21 cellular contexts compared by ENCODE assay signal in genomic region chr6:166935353-166935752, GRCh38. TPM values are rescaled to one million over a fixed set of nuclear protein-coding genes. Genes with fewer than 3 reads are reported as not detected.
DNase-seq lines count a peak whose midpoint lies in the region; ATAC-seq and TF ChIP-seq lines count a peak whose summit lies in the region.
"Had no signal": no experiment of that assay in that cellular context is flagged by ENCODE, and none has a peak within 500 bp of the region (broad histone marks: within the 10 kb centered on the region; RNA-seq: fewer than 3 reads in every experiment).

No MANE protein-coding gene starts in this region.

- H3K9me3 ChIP-seq in BLaER1 (no peaks in the 10 kb centered on the region), OCI-LY1 (ENCODE audit: low read length) (no peaks in the 10 kb centered on the region), Karpas-422 (ENCODE audit: low read length) (no peaks in the 10 kb centered on the region), ovary (no peaks in the 10 kb centered on the region)
- H3K9me3 ChIP-seq: heart right ventricle had no signal

- H3K36me3 ChIP-seq in BLaER1 (peaks cover 79% of the 10 kb centered on the region), OCI-LY1 (ENCODE audit: insufficient read depth, low read length) (peaks cover 59% of the 10 kb centered on the region), Karpas-422 (ENCODE audit: insufficient read depth, low read length) (peaks cover 16% of the 10 kb centered on the region), ovary (no peaks in the 10 kb centered on the region)

- H3K9me3 Mint-ChIP-seq in brain, result peaks cover 0 to 2% (median 0%) of the 10 kb centered on the region in 5 experiments
- H3K9me3 Mint-ChIP-seq: activated naive CD8-positive, alpha-beta T cell treated with anti-CD3 and anti-CD28 coated beads, Interleukin-2, amount 10 ng/mL, durations not matched to agents 7 days and 5 days; activated T-cell treated with anti-CD3 and anti-CD28 coated beads, Interleukin-2, amount 50 U/mL, for 72 hours; type B pancreatic cell had no signal

- H3K9me2 ChIP-seq in OCI-LY1 (ENCODE audit: low read depth, low read length), result no peaks in the 10 kb centered on the region
- no peaks in the 10 kb centered on the region for H3K9me2 ChIP-seq in Karpas-422 (replicated peaks; ENCODE audit: insufficient read depth, low read length)

- peak overlapping the region; percentile 47; the same call in 1 of the 2 replicates for H3K27ac ChIP-seq in BLaER1
- peak overlapping the region; percentile 67 for H3K27ac ChIP-seq in OCI-LY1 (ENCODE audit: low read depth, low read length, poor library complexity, severe bottlenecking)
- no peak overlapping the region for H3K27ac ChIP-seq in Karpas-422 (ENCODE audit: low read length)
- H3K27ac ChIP-seq in ovary, result no peak overlapping the region
- H3K27ac ChIP-seq: heart right ventricle had no signal

- WGBS in ovary, 3 donors, result 85 to 88% (median 87%) methylated on average over 7 of the region's 7 CpGs

- H3K27ac Mint-ChIP-seq in brain, result peak overlapping the region in 3 of 5 experiments; percentile 31 to 85 (median 65)
- H3K27ac Mint-ChIP-seq: activated naive CD8-positive, alpha-beta T cell treated with anti-CD3 and anti-CD28 coated beads, Interleukin-2, amount 10 ng/mL, durations not matched to agents 7 days and 5 days; activated T-cell treated with anti-CD3 and anti-CD28 coated beads, Interleukin-2, amount 50 U/mL, for 72 hours; type B pancreatic cell had no signal

- H4K20me1 ChIP-seq in BLaER1 (peaks cover 61% of the 10 kb centered on the region), OCI-LY1 (ENCODE audit: insufficient read depth, low read length) (no peaks in the 10 kb centered on the region), Karpas-422 (ENCODE audit: insufficient read depth, low read depth, low read length) (no peaks in the 10 kb centered on the region; the same call in 1 of the 2 replicates)

- peaks cover 46% of the 10 kb centered on the region for H3K4me1 ChIP-seq in BLaER1
- peaks cover 23% of the 10 kb centered on the region for H3K4me1 ChIP-seq in OCI-LY1 (ENCODE audit: insufficient read depth, low read length, severe bottlenecking)
- H3K4me1 ChIP-seq in Karpas-422 (ENCODE audit: low read length), result peaks cover 20% of the 10 kb centered on the region
- no peaks in the 10 kb centered on the region for H3K4me1 ChIP-seq in ovary (ENCODE audit: insufficient read depth)

- peaks cover 64% of the 10 kb centered on the region for H3K4me1 Mint-ChIP-seq in brain

- no peak for ATAC-seq in GM19467 (IDR thresholded peaks at IDR 0.05; ENCODE audit: unreplicated experiment)
- ATAC-seq: activated T-cell treated with anti-CD3 and anti-CD28 coated beads, Interleukin-2, amount 50 U/mL, for 72 hours; heart right ventricle; Panc1 had no signal

- no peaks in the 10 kb centered on the region for H3F3A ChIP-seq in OCI-LY1 (ENCODE audit: insufficient read depth, low read length)

- peak overlapping the region; percentile 78 for H3K4me2 ChIP-seq in BLaER1
- no peak overlapping the region for H3K4me2 ChIP-seq in OCI-LY1 (ENCODE audit: low read length)
- H3K4me2 ChIP-seq in Karpas-422 (ENCODE audit: low read depth, low read length, poor library complexity, severe bottlenecking), result no peak overlapping the region

- H3K79me2 ChIP-seq in OCI-LY1 (ENCODE audit: insufficient read depth, low read length) (no peaks in the 10 kb centered on the region), Karpas-422 (ENCODE audit: low read length) (no peaks in the 10 kb centered on the region)

- peaks cover 48% of the 10 kb centered on the region for H3K36me3 Mint-ChIP-seq in brain

- DNase-seq in NCI-H2171 treated with DMSO at 0.1 percent for 48 hours (lab: John Stamatoyannopoulos, UW), result peak; percentile 59
- DNase-seq in NCI-H2171 (lab: John Stamatoyannopoulos, UW), result no peak
- no peak for DNase-seq in Karpas-422
- DNase-seq in ovary, result no peak
- DNase-seq: activated CD4-positive, alpha-beta T cell treated with anti-CD3 and anti-CD28 coated beads for 4 hours; activated naive CD8-positive, alpha-beta T cell treated with anti-CD3 and anti-CD28 coated beads, Interleukin-2, amount 10 ng/mL, durations not matched to agents 7 days and 5 days; activated T-cell treated with anti-CD3 and anti-CD28 coated beads, Interleukin-2, amount 50 U/mL, for 72 hours; DMS79 treated with DMSO at 0.1 percent for 48 hours; heart right ventricle; Kasumi-1; NCI-H2081; NCI-H524; SIG-M5; stimulated activated CD8-positive, alpha-beta memory T cell treated with anti-CD3 and anti-CD28 coated beads, Interleukin-4, amount 100 ng/mL, for 48 hours; T-helper 1 cell had no signal

- peaks cover 3% of the 10 kb centered on the region for H3K27me3 Mint-ChIP-seq in brain
- H3K27me3 Mint-ChIP-seq: activated naive CD8-positive, alpha-beta T cell treated with anti-CD3 and anti-CD28 coated beads, Interleukin-2, amount 10 ng/mL, durations not matched to agents 7 days and 5 days; type B pancreatic cell had no signal

- peak overlapping the region in 1 of 5 experiments; percentile 68 for H3K4me3 Mint-ChIP-seq in brain
- H3K4me3 Mint-ChIP-seq: activated naive CD8-positive, alpha-beta T cell treated with anti-CD3 and anti-CD28 coated beads, Interleukin-2, amount 10 ng/mL, durations not matched to agents 7 days and 5 days; activated T-cell treated with anti-CD3 and anti-CD28 coated beads, Interleukin-2, amount 50 U/mL, for 72 hours; type B pancreatic cell had no signal

- TF ChIP-seq EP300 in ovary (IDR thresholded peaks at IDR 0.05), result no peak

- TF ChIP-seq CTCF in OCI-LY1 (IDR thresholded peaks at IDR 0.05; ENCODE audit: low read length) (no peak), brain (conservative IDR thresholded peaks at IDR 0.05) (no peak), ovary (IDR thresholded peaks at IDR 0.05) (no peak)

- no peak for TF ChIP-seq POLR2A in ovary (IDR thresholded peaks at IDR 0.05)

- intact Hi-C loops in ovary (cut with DNase I), result no loop called here

- no peak overlapping the region for H3K9ac ChIP-seq in BLaER1
- H3K9ac ChIP-seq in OCI-LY1 (ENCODE audit: low read length), result no peak overlapping the region
- H3K9ac ChIP-seq in Karpas-422 (ENCODE audit: low read length), result no peak overlapping the region

- no peaks in the 10 kb centered on the region for H3K27me3 ChIP-seq in BLaER1
- no peaks in the 10 kb centered on the region for H3K27me3 ChIP-seq in OCI-LY1 (ENCODE audit: insufficient read depth, low read length)
- H3K27me3 ChIP-seq in Karpas-422 (ENCODE audit: low read length), result no peaks in the 10 kb centered on the region
- H3K27me3 ChIP-seq in ovary, result no peaks in the 10 kb centered on the region
- H3K27me3 ChIP-seq: heart right ventricle had no signal

- H2AFZ ChIP-seq in OCI-LY1 (ENCODE audit: low read length) (no peak overlapping the region), Karpas-422 (ENCODE audit: low read length) (no peak overlapping the region)

- H3K4me3 ChIP-seq in BLaER1, result no peak overlapping the region
- no peak overlapping the region for H3K4me3 ChIP-seq in OCI-LY1 (ENCODE audit: low read depth, low read length, poor library complexity, severe bottlenecking)
- no peak overlapping the region for H3K4me3 ChIP-seq in Karpas-422 (ENCODE audit: low read length)
- no peak overlapping the region for H3K4me3 ChIP-seq in ovary
- H3K4me3 ChIP-seq: heart right ventricle had no signal

RNA-seq across cellular contexts. Expression of gene RNASET2, which starts 21.0 kb away (rescaled TPM):
- polyA plus RNA-seq in brain (ENCODE audit: insufficient read depth, low read depth, low replicate concordance) (39.3 TPM), ovary (10 to 100 TPM; 42.2 to 79.7 TPM)
- 147 and 246 TPM in 2 replicates for total RNA-seq in Karpas-422 (2014; rRNA removed; shearing (Covaris generic); ENCODE audit: low replicate concordance)
- 100 to 1,000 TPM in 1 of 7 donors, 10 to 100 TPM in 6; 34.8 to 211 (median 56.0) TPM for total RNA-seq in ovary

Comparison
In these comparisons a context has a peak if more than half of its experiments do, and no peak if none do; other contexts are left out.
1. H3K27ac ChIP-seq: peak in BLaER1 (single experiment) and OCI-LY1 (single experiment); none in Karpas-422 (single experiment) and ovary (0 of 2).